Comparison of ENCODE assay signal across 32 cellular contexts in the genomic region with DNA sequence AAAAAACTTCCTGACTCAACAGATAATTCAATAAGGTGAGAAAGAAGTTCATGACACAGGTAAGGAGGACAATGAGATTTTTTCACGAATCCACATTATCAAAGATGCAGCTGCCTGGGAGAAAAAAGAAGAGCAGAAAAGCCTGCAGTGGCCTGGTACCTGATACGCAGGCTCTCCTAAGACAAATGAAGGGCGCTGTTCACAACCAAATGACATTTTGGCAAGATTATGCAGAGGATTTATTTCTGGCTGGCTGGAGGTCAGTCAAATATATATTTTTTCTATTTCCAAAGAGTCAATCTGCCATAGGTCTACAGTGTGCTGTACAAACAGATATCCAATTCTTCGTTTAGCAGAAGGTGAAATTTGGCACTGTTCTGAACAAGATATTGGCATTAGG.
"Had no signal": no experiment of that assay in that cellular context is flagged by ENCODE, and none has a peak within 500 bp of the region (broad histone marks: within the 10 kb centered on the region; RNA-seq: fewer than 3 reads in every experiment).

No MANE protein-coding gene starts in this region.

- H3K27ac Mint-ChIP-seq: activated B cell treated with CpG ODN at 0.5 μM for 24 hours; activated CD4-positive, alpha-beta memory T cell treated with anti-CD3 and anti-CD28 coated beads, Interleukin-2, amount 10 ng/mL, durations not matched to agents 7 days and 5 days; activated CD8-positive, alpha-beta memory T cell treated with anti-CD3 and anti-CD28 coated beads, Interleukin-2, amount 10 ng/mL, durations not matched to agents 7 days and 5 days; activated naive CD4-positive, alpha-beta T cell treated with anti-CD3 and anti-CD28 coated beads, Interleukin-2, amount 50 U/mL, for 24 hours; activated naive CD8-positive, alpha-beta T cell treated with anti-CD3 and anti-CD28 coated beads, Interleukin-2, amount 10 ng/mL, durations not matched to agents 7 days and 5 days had no signal

- H3K27me3 ChIP-seq: ascending aorta, cardiac muscle cell had no signal

- H3K27ac ChIP-seq: ascending aorta, cardiac muscle cell, coronary artery, VCaP had no signal

- H3K4me1 ChIP-seq: ascending aorta had no signal

- ATAC-seq: activated CD8-positive, alpha-beta memory T cell treated with anti-CD3 and anti-CD28 coated beads, Interleukin-2, amount 10 ng/mL, durations not matched to agents 7 days and 5 days; Panc1 had no signal

- H3K36me3 ChIP-seq: ascending aorta, cardiac muscle cell had no signal

- H3K4me1 Mint-ChIP-seq: activated naive CD4-positive, alpha-beta T cell treated with anti-CD3 and anti-CD28 coated beads, Interleukin-2, amount 50 U/mL, for 24 hours had no signal

- H3K27me3 Mint-ChIP-seq: activated B cell treated with CpG ODN at 0.5 μM for 24 hours; activated CD4-positive, alpha-beta memory T cell treated with anti-CD3 and anti-CD28 coated beads, Interleukin-2, amount 10 ng/mL, durations not matched to agents 7 days and 5 days; activated CD8-positive, alpha-beta memory T cell treated with anti-CD3 and anti-CD28 coated beads, Interleukin-2, amount 10 ng/mL, durations not matched to agents 7 days and 5 days; activated naive CD4-positive, alpha-beta T cell treated with anti-CD3 and anti-CD28 coated beads, Interleukin-2, amount 50 U/mL, for 24 hours; activated naive CD8-positive, alpha-beta T cell treated with anti-CD3 and anti-CD28 coated beads, Interleukin-2, amount 10 ng/mL, durations not matched to agents 7 days and 5 days had no signal

- H3K9me3 ChIP-seq: ascending aorta had no signal

- H3K4me3 Mint-ChIP-seq: activated B cell treated with CpG ODN at 0.5 μM for 24 hours; activated CD4-positive, alpha-beta memory T cell treated with anti-CD3 and anti-CD28 coated beads, Interleukin-2, amount 10 ng/mL, durations not matched to agents 7 days and 5 days; activated CD8-positive, alpha-beta memory T cell treated with anti-CD3 and anti-CD28 coated beads, Interleukin-2, amount 10 ng/mL, durations not matched to agents 7 days and 5 days; activated naive CD4-positive, alpha-beta T cell treated with anti-CD3 and anti-CD28 coated beads, Interleukin-2, amount 50 U/mL, for 24 hours; activated naive CD8-positive, alpha-beta T cell treated with anti-CD3 and anti-CD28 coated beads, Interleukin-2, amount 10 ng/mL, durations not matched to agents 7 days and 5 days had no signal

- DNase-seq: activated B cell treated with CpG ODN at 0.5 μM for 24 hours; activated CD4-positive, alpha-beta memory T cell treated with anti-CD3 and anti-CD28 coated beads, Interleukin-2, amount 10 ng/mL, durations not matched to agents 7 days and 5 days; activated CD4-positive, alpha-beta T cell treated with anti-CD3 and anti-CD28 coated beads for 48 hours; activated CD4-positive, CD25-positive, alpha-beta regulatory T cell treated with anti-CD3 and anti-CD28 coated beads, Interleukin-2, amount 50 U/mL, for 72 hours; activated CD8-positive, alpha-beta memory T cell treated with anti-CD3 and anti-CD28 coated beads for 24 hours; activated CD8-positive, alpha-beta memory T cell treated with anti-CD3 and anti-CD28 coated beads, Interleukin-2, amount 10 ng/mL, durations not matched to agents 7 days and 5 days; activated CD8-positive, alpha-beta memory T cell treated with anti-CD3 and anti-CD28 coated beads, Interleukin-2, amount 50 U/mL, for 48 hours; activated effector memory CD4-positive, alpha-beta T cell treated with anti-CD3 and anti-CD28 coated beads, Interleukin-2, amount 50 U/mL, for 16 hours; activated naive CD4-positive, alpha-beta T cell; activated naive CD8-positive, alpha-beta T cell treated with anti-CD3 and anti-CD28 coated beads, Interleukin-2, amount 10 ng/mL, durations not matched to agents 7 days and 5 days; activated T-cell treated with anti-CD3 and anti-CD28 coated beads, Interleukin-2, amount 50 U/mL, for 48 hours; amygdala; Karpas-422; KBM-7; NCI-H1048; NCI-H1105 treated with DMSO at 0.1 percent for 48 hours; NCI-H1436; NCI-H1694; NCI-H1930; NCI-H2081 treated with DMSO at 0.1 percent for 48 hours; NCI-H524; NCI-H69; SW 1271; T-helper 1 cell; T-helper 2 cell; T-helper 9 cell had no signal

- H3K4me3 ChIP-seq: ascending aorta, cardiac muscle cell, coronary artery had no signal

- H3K9me3 Mint-ChIP-seq: activated B cell treated with CpG ODN at 0.5 μM for 24 hours; activated CD4-positive, alpha-beta memory T cell treated with anti-CD3 and anti-CD28 coated beads, Interleukin-2, amount 10 ng/mL, durations not matched to agents 7 days and 5 days; activated naive CD4-positive, alpha-beta T cell treated with anti-CD3 and anti-CD28 coated beads, Interleukin-2, amount 50 U/mL, for 24 hours; activated naive CD8-positive, alpha-beta T cell treated with anti-CD3 and anti-CD28 coated beads, Interleukin-2, amount 10 ng/mL, durations not matched to agents 7 days and 5 days had no signal
